ENCODE assay signal across 32 cellular contexts in the genomic region with DNA sequence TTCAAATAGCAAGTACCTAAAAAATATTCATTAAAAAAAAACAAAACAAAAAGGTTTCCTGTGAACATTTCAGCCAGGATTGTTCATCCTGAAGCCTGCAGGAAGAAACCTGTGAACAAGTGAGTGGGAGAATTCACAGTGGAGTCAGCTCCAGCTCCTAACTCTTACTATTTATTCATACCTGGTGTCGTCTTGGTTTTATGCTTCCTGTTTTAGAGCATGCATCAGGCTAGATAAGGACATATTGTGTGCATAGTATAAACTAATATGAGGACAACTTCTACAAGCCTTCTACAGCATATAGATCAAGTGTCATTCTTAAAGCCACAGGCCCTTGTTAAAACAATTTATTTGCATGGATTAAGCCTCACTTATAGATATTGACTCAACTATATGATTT.
"Had no signal": no experiment of that assay in that cellular context is flagged by ENCODE, and none has a peak within 500 bp of the region (broad histone marks: within the 10 kb centered on the region; RNA-seq: fewer than 3 reads in every experiment).

No MANE protein-coding gene starts in this region.

- H2AFZ ChIP-seq: parathyroid adenoma had no signal

- H3K9ac ChIP-seq: parathyroid adenoma had no signal

- H3K9me3 Mint-ChIP-seq: activated CD4-positive, alpha-beta T cell treated with anti-CD3 and anti-CD28 coated beads, Interleukin-2, amount 10 ng/mL, durations not matched to agents 7 days and 5 days; activated CD8-positive, alpha-beta T cell treated with anti-CD3 and anti-CD28 coated beads for 36 hours; activated naive CD4-positive, alpha-beta T cell treated with anti-CD3 and anti-CD28 coated beads, Interleukin-2, amount 50 U/mL, for 24 hours; activated naive CD8-positive, alpha-beta T cell treated with anti-CD3 and anti-CD28 coated beads, Interleukin-2, amount 50 U/mL, for 24 hours; activated T-cell treated with anti-CD3 and anti-CD28 coated beads, Interleukin-2, amount 50 U/mL, for 4 hours; activated T-helper 17 cell treated with anti-CD3 and anti-CD28 coated beads, Interleukin-2, amount 50 U/mL, for 72 hours; stimulated activated naive CD8-positive, alpha-beta T cell treated with anti-CD3 and anti-CD28 coated beads, Interleukin-15, amount 100 ng/mL, for 72 hours; WTC11 had no signal

- H3K4me1 ChIP-seq: esophagus muscularis mucosa, foreskin keratinocyte, left lung, parathyroid adenoma, psoas muscle, thyroid gland had no signal

- H3K4me3 ChIP-seq: esophagus muscularis mucosa, heart right ventricle, left lung, lung, psoas muscle, thyroid gland, upper lobe of left lung, vagina had no signal

- H3K27me3 ChIP-seq: esophagus muscularis mucosa, foreskin keratinocyte, heart right ventricle, left lung, thyroid gland, upper lobe of left lung, vagina had no signal

- FAIRE-seq: TTC549 had no signal

- H3K9me3 ChIP-seq: esophagus muscularis mucosa, heart right ventricle, left lung, psoas muscle, thyroid gland, upper lobe of left lung, vagina had no signal

- H3K4me1 Mint-ChIP-seq: stimulated activated memory B cell treated with anti-CD40 and anti-IgM and Interleukin-4, amounts not matched to agents 10 μg/mL and 1 μg/mL and 100 μg/mL, for 72 hours had no signal

- DNase-seq: activated CD4-positive, alpha-beta T cell treated with anti-CD3 and anti-CD28 coated beads for 1 hour; activated CD4-positive, alpha-beta T cell treated with anti-CD3 and anti-CD28 coated beads, Interleukin-2, amount 10 ng/mL, durations not matched to agents 7 days and 5 days; activated CD8-positive, alpha-beta T cell treated with anti-CD3 and anti-CD28 coated beads for 36 hours; activated naive CD8-positive, alpha-beta T cell treated with anti-CD3 and anti-CD28 coated beads, Interleukin-2, amount 50 U/mL, for 24 hours; activated T-cell treated with anti-CD3 and anti-CD28 coated beads, Interleukin-2, amount 50 U/mL, for 4 hours; amygdala; cortex of kidney; endodermal cell; foreskin keratinocyte; heart right ventricle; kidney glomerular epithelial cell; left lung; mesendoderm; nucleus accumbens; psoas muscle; stimulated activated CD4-positive, alpha-beta T cell treated with anti-CD3 and anti-CD28 coated beads, Interleukin-1b, Interleukin-23, amount 100 ng/mL, for 48 hours; stimulated activated CD4-positive, alpha-beta T cell treated with anti-CD3 and anti-CD28 coated beads, Interleukin-4, amount 100 ng/mL, for 4 hours; stimulated activated CD8-positive, alpha-beta memory T cell treated with anti-CD3 and anti-CD28 coated beads, Interleukin-4, amount 100 ng/mL, for 48 hours; stimulated activated naive CD8-positive, alpha-beta T cell treated with anti-CD3 and anti-CD28 coated beads, Interleukin-15, amount 100 ng/mL, for 72 hours; substantia nigra; T-helper 9 cell; thyroid gland; upper lobe of left lung had no signal

- H3K36me3 Mint-ChIP-seq: activated naive CD4-positive, alpha-beta T cell treated with anti-CD3 and anti-CD28 coated beads, Interleukin-2, amount 50 U/mL, for 24 hours; stimulated activated memory B cell treated with anti-CD40 and anti-IgM and Interleukin-4, amounts not matched to agents 10 μg/mL and 1 μg/mL and 100 μg/mL, for 72 hours; WTC11 had no signal

- H3K36me3 ChIP-seq: esophagus muscularis mucosa, heart right ventricle, left lung, thyroid gland, upper lobe of left lung, vagina had no signal

- ATAC-seq: activated CD8-positive, alpha-beta T cell treated with anti-CD3 and anti-CD28 coated beads for 36 hours; activated naive CD8-positive, alpha-beta T cell treated with anti-CD3 and anti-CD28 coated beads, Interleukin-2, amount 50 U/mL, for 24 hours; activated T-cell treated with anti-CD3 and anti-CD28 coated beads, Interleukin-2, amount 50 U/mL, for 4 hours; activated T-helper 17 cell treated with anti-CD3 and anti-CD28 coated beads, Interleukin-2, amount 50 U/mL, for 72 hours; foreskin keratinocyte; left lung; psoas muscle; stimulated activated memory B cell treated with anti-CD40 and anti-IgM and Interleukin-4, amounts not matched to agents 10 μg/mL and 1 μg/mL and 100 μg/mL, for 72 hours; stimulated activated naive CD8-positive, alpha-beta T cell treated with anti-CD3 and anti-CD28 coated beads, Interleukin-15, amount 100 ng/mL, for 72 hours had no signal

- H3K4me3 Mint-ChIP-seq: activated CD4-positive, alpha-beta T cell treated with anti-CD3 and anti-CD28 coated beads, Interleukin-2, amount 10 ng/mL, durations not matched to agents 7 days and 5 days; activated CD8-positive, alpha-beta T cell treated with anti-CD3 and anti-CD28 coated beads for 36 hours; activated naive CD4-positive, alpha-beta T cell treated with anti-CD3 and anti-CD28 coated beads, Interleukin-2, amount 50 U/mL, for 24 hours; activated naive CD8-positive, alpha-beta T cell treated with anti-CD3 and anti-CD28 coated beads, Interleukin-2, amount 50 U/mL, for 24 hours; activated T-cell treated with anti-CD3 and anti-CD28 coated beads, Interleukin-2, amount 50 U/mL, for 4 hours; activated T-helper 17 cell treated with anti-CD3 and anti-CD28 coated beads, Interleukin-2, amount 50 U/mL, for 72 hours; endodermal cell; stimulated activated memory B cell treated with anti-CD40 and anti-IgM and Interleukin-4, amounts not matched to agents 10 μg/mL and 1 μg/mL and 100 μg/mL, for 72 hours; stimulated activated naive CD8-positive, alpha-beta T cell treated with anti-CD3 and anti-CD28 coated beads, Interleukin-15, amount 100 ng/mL, for 72 hours; WTC11 had no signal

- H3K79me2 ChIP-seq: parathyroid adenoma had no signal

- H3K27ac Mint-ChIP-seq: activated CD4-positive, alpha-beta T cell treated with anti-CD3 and anti-CD28 coated beads, Interleukin-2, amount 10 ng/mL, durations not matched to agents 7 days and 5 days; activated CD8-positive, alpha-beta T cell treated with anti-CD3 and anti-CD28 coated beads for 36 hours; activated naive CD4-positive, alpha-beta T cell treated with anti-CD3 and anti-CD28 coated beads, Interleukin-2, amount 50 U/mL, for 24 hours; activated naive CD8-positive, alpha-beta T cell treated with anti-CD3 and anti-CD28 coated beads, Interleukin-2, amount 50 U/mL, for 24 hours; activated T-helper 17 cell treated with anti-CD3 and anti-CD28 coated beads, Interleukin-2, amount 50 U/mL, for 72 hours; stimulated activated memory B cell treated with anti-CD40 and anti-IgM and Interleukin-4, amounts not matched to agents 10 μg/mL and 1 μg/mL and 100 μg/mL, for 72 hours; WTC11 had no signal

- H3K27ac ChIP-seq: esophagus muscularis mucosa, foreskin keratinocyte, heart right ventricle, left lung, parathyroid adenoma, psoas muscle, thyroid gland, upper lobe of left lung, vagina had no signal
